In the genomic region with DNA sequence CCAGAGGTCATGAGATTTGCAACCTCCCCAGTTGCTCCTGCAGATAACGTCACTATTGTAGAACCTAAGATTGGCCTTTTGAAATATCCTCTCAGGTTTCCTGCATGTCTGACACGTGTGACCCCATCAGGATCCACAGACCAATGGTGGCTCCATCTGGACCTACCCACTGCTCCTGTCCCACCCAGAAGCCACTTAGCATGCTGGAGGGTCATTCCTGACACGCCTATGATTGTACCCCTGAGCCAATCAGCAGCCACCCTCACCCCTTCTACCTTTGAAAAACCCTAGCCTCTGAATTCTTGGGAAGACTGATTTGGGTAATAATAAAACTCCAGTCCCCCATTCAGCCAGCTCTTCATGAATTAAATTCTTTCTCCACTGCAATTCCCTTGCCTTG, we compare ENCODE assay signal across 16 cellular contexts.
"Had no signal": no experiment of that assay in that cellular context is flagged by ENCODE, and none has a peak within 500 bp of the region (broad histone marks: within the 10 kb centered on the region; RNA-seq: fewer than 3 reads in every experiment).

No MANE protein-coding gene starts in this region.

- DNase-seq: activated CD4-positive, alpha-beta T cell treated with anti-CD3 and anti-CD28 coated beads, Interleukin-2, amount 10 ng/mL, durations not matched to agents 7 days and 5 days; activated gamma-delta T cell treated with Interleukin-2 at 50 U/mL for 16 hours; activated naive CD8-positive, alpha-beta T cell treated with anti-CD3 and anti-CD28 coated beads for 36 hours; amniotic stem cell; effector CD8-positive, alpha-beta T cell; kidney glomerular epithelial cell; left ventricle myocardium superior; naive B cell; psoas muscle; right cardiac atrium; T-helper 1 cell; T1000 had no signal

- H3K4me3 ChIP-seq: psoas muscle, tibial nerve had no signal

- H3K36me3 ChIP-seq: tibial nerve had no signal

- H3K27me3 ChIP-seq: tibial nerve had no signal

- H3K4me1 ChIP-seq: psoas muscle, tibial nerve had no signal

- H3K4me1 Mint-ChIP-seq: activated CD4-positive, alpha-beta T cell treated with anti-CD3 and anti-CD28 coated beads, Interleukin-2, amount 10 ng/mL, durations not matched to agents 7 days and 5 days; activated naive CD8-positive, alpha-beta T cell treated with anti-CD3 and anti-CD28 coated beads for 36 hours; naive B cell had no signal

- H3K9me3 ChIP-seq: psoas muscle, tibial nerve had no signal

- H3K27ac ChIP-seq: psoas muscle, tibial nerve had no signal

- H3K27me3 Mint-ChIP-seq: dendritic cell treated with granulocyte-macrophage colony-stimulating factor and Interleukin-4, amounts not matched to agents 40 ng/mL and 50 ng/mL, for 4 days had no signal

- H3K9me3 Mint-ChIP-seq: activated CD4-positive, alpha-beta T cell treated with anti-CD3 and anti-CD28 coated beads, Interleukin-2, amount 10 ng/mL, durations not matched to agents 7 days and 5 days; activated naive CD8-positive, alpha-beta T cell treated with anti-CD3 and anti-CD28 coated beads for 36 hours; dendritic cell treated with granulocyte-macrophage colony-stimulating factor and Interleukin-4, amounts not matched to agents 40 ng/mL and 50 ng/mL, for 4 days; stimulated activated naive CD8-positive, alpha-beta T cell treated with anti-CD3 and anti-CD28 coated beads, Interleukin-15, Interleukin-2, amounts not matched to agents 100 ng/mL and 50 ng/mL, for 24 hours had no signal

- ATAC-seq: activated CD4-positive, CD25-positive, alpha-beta regulatory T cell treated with anti-CD3 and anti-CD28 coated beads, Interleukin-2, amount 50 U/mL, for 24 hours; left ventricle myocardium superior; psoas muscle; right cardiac atrium had no signal

- H3K36me3 Mint-ChIP-seq: activated naive CD8-positive, alpha-beta T cell treated with anti-CD3 and anti-CD28 coated beads for 36 hours had no signal

- H3K4me3 Mint-ChIP-seq: activated CD4-positive, alpha-beta T cell treated with anti-CD3 and anti-CD28 coated beads, Interleukin-2, amount 10 ng/mL, durations not matched to agents 7 days and 5 days; activated naive CD8-positive, alpha-beta T cell treated with anti-CD3 and anti-CD28 coated beads for 36 hours; dendritic cell treated with granulocyte-macrophage colony-stimulating factor and Interleukin-4, amounts not matched to agents 40 ng/mL and 50 ng/mL, for 4 days; naive B cell; stimulated activated naive CD8-positive, alpha-beta T cell treated with anti-CD3 and anti-CD28 coated beads, Interleukin-15, Interleukin-2, amounts not matched to agents 100 ng/mL and 50 ng/mL, for 24 hours had no signal

- H3K27ac Mint-ChIP-seq: activated CD4-positive, alpha-beta T cell treated with anti-CD3 and anti-CD28 coated beads, Interleukin-2, amount 10 ng/mL, durations not matched to agents 7 days and 5 days; activated naive CD8-positive, alpha-beta T cell treated with anti-CD3 and anti-CD28 coated beads for 36 hours; dendritic cell treated with granulocyte-macrophage colony-stimulating factor and Interleukin-4, amounts not matched to agents 40 ng/mL and 50 ng/mL, for 4 days; naive B cell; stimulated activated naive CD8-positive, alpha-beta T cell treated with anti-CD3 and anti-CD28 coated beads, Interleukin-15, Interleukin-2, amounts not matched to agents 100 ng/mL and 50 ng/mL, for 24 hours had no signal
